Comparison of ENCODE assay signal across 24 cellular contexts in the genomic region with DNA sequence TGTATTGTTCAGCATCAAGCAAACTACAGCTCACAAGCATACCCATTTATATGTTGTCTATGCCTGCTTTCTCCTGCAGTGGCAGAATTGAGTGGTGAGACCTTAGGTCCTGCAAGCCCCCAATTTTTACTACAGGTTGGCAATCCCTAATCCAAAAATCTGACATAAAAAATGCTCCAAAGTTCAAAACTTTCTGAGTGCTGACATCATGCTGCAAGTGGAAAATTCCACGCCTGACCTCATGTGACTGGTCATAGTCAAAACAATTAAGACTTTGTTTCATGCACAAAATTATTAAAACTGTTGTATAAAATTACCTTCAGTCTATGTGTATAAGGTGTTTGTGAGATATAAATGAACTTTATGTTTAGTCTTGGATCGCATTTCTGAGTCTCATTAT.
"Had no signal": no experiment of that assay in that cellular context is flagged by ENCODE, and none has a peak within 500 bp of the region (broad histone marks: within the 10 kb centered on the region; RNA-seq: fewer than 3 reads in every experiment).

No MANE protein-coding gene starts in this region.

- H3K27ac ChIP-seq: colonic mucosa, esophagus muscularis mucosa, left lung, neural progenitor cell, psoas muscle, skin epidermis, spleen, testis, tibial nerve, upper lobe of left lung had no signal

- H3K4me2 ChIP-seq: neural progenitor cell had no signal

- ATAC-seq: left lung; naive thymus-derived CD4-positive, alpha-beta T cell; psoas muscle; right cardiac atrium; stimulated activated memory B cell treated with anti-CD40 and anti-IgM and Interleukin-4, amounts not matched to agents 10 μg/mL and 1 μg/mL and 100 μg/mL, for 72 hours; stimulated activated naive CD8-positive, alpha-beta T cell treated with anti-CD3 and anti-CD28 coated beads, Interleukin-15, Interleukin-2, amounts not matched to agents 100 U/mL and 50 U/mL, for 24 hours had no signal

- H3K27me3 Mint-ChIP-seq: dendritic cell treated with granulocyte-macrophage colony-stimulating factor and Interleukin-4, amounts not matched to agents 40 ng/mL and 50 ng/mL, for 4 days; naive thymus-derived CD4-positive, alpha-beta T cell; stimulated activated memory B cell treated with anti-CD40 and anti-IgM and Interleukin-4, amounts not matched to agents 10 μg/mL and 1 μg/mL and 100 μg/mL, for 72 hours had no signal

- H3K9me3 Mint-ChIP-seq: dendritic cell treated with granulocyte-macrophage colony-stimulating factor and Interleukin-4, amounts not matched to agents 40 ng/mL and 50 ng/mL, for 4 days; naive thymus-derived CD4-positive, alpha-beta T cell; nephron; neural progenitor cell; stimulated activated memory B cell treated with anti-CD40 and anti-IgM and Interleukin-4, amounts not matched to agents 10 μg/mL and 1 μg/mL and 100 μg/mL, for 72 hours had no signal

- H3K4me3 ChIP-seq: colonic mucosa, esophagus muscularis mucosa, left lung, neural progenitor cell, psoas muscle, skin epidermis, spleen, testis, tibial nerve, upper lobe of left lung had no signal

- H3K36me3 ChIP-seq: colonic mucosa, neural progenitor cell had no signal

- H3K27ac Mint-ChIP-seq: dendritic cell treated with granulocyte-macrophage colony-stimulating factor and Interleukin-4, amounts not matched to agents 40 ng/mL and 50 ng/mL, for 4 days; nephron; neural progenitor cell; stimulated activated memory B cell treated with anti-CD40 and anti-IgM and Interleukin-4, amounts not matched to agents 10 μg/mL and 1 μg/mL and 100 μg/mL, for 72 hours had no signal

- H3K27me3 ChIP-seq: colonic mucosa, esophagus muscularis mucosa, left lung, neural progenitor cell, spleen, testis, tibial nerve, upper lobe of left lung had no signal

- H3K4me1 ChIP-seq: colonic mucosa, left lung, neural progenitor cell, psoas muscle, testis had no signal

- H3K9ac ChIP-seq: neural progenitor cell had no signal

- H3K4me3 Mint-ChIP-seq: dendritic cell treated with granulocyte-macrophage colony-stimulating factor and Interleukin-4, amounts not matched to agents 40 ng/mL and 50 ng/mL, for 4 days; naive thymus-derived CD4-positive, alpha-beta T cell; nephron; neural progenitor cell; stimulated activated memory B cell treated with anti-CD40 and anti-IgM and Interleukin-4, amounts not matched to agents 10 μg/mL and 1 μg/mL and 100 μg/mL, for 72 hours had no signal

- H3K4me1 Mint-ChIP-seq: neural progenitor cell; stimulated activated memory B cell treated with anti-CD40 and anti-IgM and Interleukin-4, amounts not matched to agents 10 μg/mL and 1 μg/mL and 100 μg/mL, for 72 hours had no signal

- DNase-seq: colonic mucosa; effector CD8-positive, alpha-beta T cell; foreskin melanocyte; head of caudate nucleus; kidney; left lung; mesendoderm; midbrain; naive thymus-derived CD4-positive, alpha-beta T cell; posterior cingulate gyrus; psoas muscle; right cardiac atrium; spleen; stimulated activated CD4-positive, alpha-beta T cell treated with anti-CD3 and anti-CD28 coated beads, Interleukin-4, amount 100 ng/mL, for 4 hours; stimulated activated naive CD8-positive, alpha-beta T cell treated with anti-CD3 and anti-CD28 coated beads, Interleukin-15, Interleukin-2, amounts not matched to agents 100 U/mL and 50 U/mL, for 24 hours; testis; upper lobe of left lung had no signal

- H3K9me3 ChIP-seq: colonic mucosa, esophagus muscularis mucosa, left lung, psoas muscle, spleen, testis, tibial nerve, upper lobe of left lung had no signal

- H2AFZ ChIP-seq: neural progenitor cell had no signal
